20 cellular contexts compared by ENCODE assay signal in genomic region chr11:11344045-11344444, GRCh38.
"Had no signal": no experiment of that assay in that cellular context is flagged by ENCODE, and none has a peak within 500 bp of the region (broad histone marks: within the 10 kb centered on the region; RNA-seq: fewer than 3 reads in every experiment).

No MANE protein-coding gene starts in this region.

- H3K9me3 Mint-ChIP-seq: activated B cell treated with CpG ODN at 0.5 μM for 24 hours; nephron progenitor cell; T-helper 1 cell treated with Interleukin-12 subunit alpha and Interleukin-12 subunit beta and Interleukin-4 antibody, amounts not matched to agents 30 μg/mL and 1 μg/mL, for 36 hours had no signal

- H3K9me3 ChIP-seq: body of pancreas, gastroesophageal sphincter, tibial artery, uterus had no signal

- DNase-seq: activated B cell treated with CpG ODN at 0.5 μM for 24 hours; activated CD4-positive, alpha-beta T cell treated with anti-CD3 and anti-CD28 coated beads, Interleukin-2, amount 50 U/mL, for 1 hour; activated T-cell treated with anti-CD3 and anti-CD28 coated beads, Interleukin-2, amount 50 U/mL, for 48 hours; amniotic stem cell; body of pancreas; central memory CD4-positive, alpha-beta T cell; effector CD8-positive, alpha-beta T cell; kidney; left ventricle myocardium superior; mesenchymal stem cell; nephron progenitor cell; stimulated activated CD4-positive, alpha-beta T cell treated with anti-CD3 and anti-CD28 coated beads, Interleukin-12 subunit alpha, Interleukin-12 subunit beta, amount 100 ng/mL, for 4 hours; stimulated activated CD4-positive, alpha-beta T cell treated with anti-CD3 and anti-CD28 coated beads, Interleukin-4, amount 100 ng/mL, for 1 hour; stimulated activated CD8-positive, alpha-beta memory T cell treated with anti-CD3 and anti-CD28 coated beads, Interleukin-4, amount 100 ng/mL, for 48 hours; tibial artery; uterus had no signal

- H3K4me1 ChIP-seq: body of pancreas, uterus had no signal

- H3K36me3 ChIP-seq: uterus had no signal

- H3K27me3 Mint-ChIP-seq: activated B cell treated with CpG ODN at 0.5 μM for 24 hours had no signal

- ATAC-seq: body of pancreas, gastroesophageal sphincter, left ventricle myocardium superior had no signal

- H3K27ac Mint-ChIP-seq: activated B cell treated with CpG ODN at 0.5 μM for 24 hours; nephron progenitor cell; T-helper 1 cell treated with Interleukin-12 subunit alpha and Interleukin-12 subunit beta and Interleukin-4 antibody, amounts not matched to agents 30 μg/mL and 1 μg/mL, for 36 hours had no signal

- FAIRE-seq: kidney had no signal

- H3K4me3 ChIP-seq: body of pancreas, coronary artery, gastroesophageal sphincter, tibial artery, uterus had no signal

- H3K4me1 Mint-ChIP-seq: activated B cell treated with CpG ODN at 0.5 μM for 24 hours had no signal

- H3K27me3 ChIP-seq: body of pancreas, gastroesophageal sphincter, tibial artery, uterus had no signal

- H3K27ac ChIP-seq: body of pancreas, coronary artery, epithelial cell of prostate, gastroesophageal sphincter, tibial artery, uterus had no signal

- H3K4me3 Mint-ChIP-seq: activated B cell treated with CpG ODN at 0.5 μM for 24 hours; nephron progenitor cell; T-helper 1 cell treated with Interleukin-12 subunit alpha and Interleukin-12 subunit beta and Interleukin-4 antibody, amounts not matched to agents 30 μg/mL and 1 μg/mL, for 36 hours had no signal
